Comparison of ENCODE assay signal across 2 cellular contexts in the genomic region with DNA sequence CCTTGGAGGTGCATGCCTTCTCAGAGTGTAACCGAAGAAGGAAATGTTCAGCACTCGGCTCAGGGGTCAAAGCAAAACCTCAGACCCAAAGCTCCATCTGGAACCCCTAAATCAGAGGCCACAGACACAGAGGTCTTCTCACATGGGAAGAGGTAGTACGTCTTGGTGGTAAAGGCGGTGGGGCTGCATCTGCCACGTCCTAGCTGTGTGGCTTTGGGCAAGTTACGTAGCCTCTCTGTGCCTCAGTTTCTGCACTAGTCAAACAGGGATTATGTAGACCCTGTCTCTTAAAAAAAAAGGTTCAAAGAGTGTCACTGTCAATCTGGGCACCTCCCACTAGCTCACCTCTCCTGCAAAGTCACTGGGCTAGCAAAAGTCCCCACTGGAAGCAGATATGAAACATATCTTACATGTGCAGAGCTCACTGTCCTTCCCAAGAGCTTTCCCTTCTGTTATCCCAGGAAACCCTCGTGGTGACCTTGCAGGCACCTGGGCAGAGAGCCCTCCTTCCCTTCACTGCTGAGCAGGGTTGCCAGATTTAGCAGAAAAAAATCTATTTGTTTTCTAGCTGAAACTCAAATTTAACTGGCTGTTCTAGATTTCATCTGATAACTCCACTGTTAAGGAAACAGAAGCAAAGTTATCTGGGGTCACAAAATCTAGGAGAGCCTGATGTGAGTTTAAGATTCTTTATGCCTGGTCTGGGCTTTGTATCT.
TF ChIP-seq lines count a peak whose summit lies in the region.

No MANE protein-coding gene starts in this region.

TF ChIP-seq in IMR-90, 13 proteins besides CTCF, POLR2A, EP300 and RAD21:
- TF ChIP-seq SMC3 (IDR thresholded peaks at IDR 0.05; ENCODE audit: low read depth, low read length) (no peak), RCOR1 (IDR thresholded peaks at IDR 0.05; ENCODE audit: insufficient replicate concordance, low read length) (no peak), BHLHE40 (IDR thresholded peaks at IDR 0.05; ENCODE audit: low read depth, low read length) (no peak), FOS (IDR thresholded peaks at IDR 0.05; ENCODE audit: low read depth, low read length) (no peak), MAFK (IDR thresholded peaks at IDR 0.05; ENCODE audit: low read depth, low read length) (no peak), MAZ (IDR thresholded peaks at IDR 0.05; ENCODE audit: borderline replicate concordance, low read depth, low read length) (no peak)
TF ChIP-seq in IMR-90: peak in this region for 0.

TF ChIP-seq in HepG2, 621 proteins besides CTCF, POLR2A, EP300 and RAD21:
- TF ChIP-seq KMT2A (CRISPR knock-in tag; IDR thresholded peaks at IDR 0.05) (no peak), SMAD1 (CRISPR knock-in tag; IDR thresholded peaks at IDR 0.05; ENCODE audit: borderline replicate concordance, low read depth) (0 out of 2 replicates have a peak, but pooled peaks have one; percentile 61), HIVEP1 (CRISPR knock-in tag; IDR thresholded peaks at IDR 0.05) (0 out of 2 replicates have a peak, but pooled peaks have one; percentile 16), RFXAP (CRISPR knock-in tag; IDR thresholded peaks at IDR 0.05; ENCODE audit: borderline replicate concordance) (no peak), ZNF713 (CRISPR knock-in tag; IDR thresholded peaks at IDR 0.05) (no peak), TGIF2 (CRISPR knock-in tag; IDR thresholded peaks at IDR 0.05) (0 out of 2 replicates have a peak, but pooled peaks have one; percentile 37), TEAD3 (CRISPR knock-in tag; optimal IDR thresholded peaks at IDR 0.05; ENCODE audit: borderline replicate concordance) (peak; percentile 2), ZFP82 (CRISPR knock-in tag; IDR thresholded peaks at IDR 0.05; ENCODE audit: borderline replicate concordance) (no peak), SALL1 (CRISPR knock-in tag; IDR thresholded peaks at IDR 0.05) (peak; percentile 25; the same call in 1 of the 2 replicates), MEIS2 (CRISPR knock-in tag; IDR thresholded peaks at IDR 0.05) (no peak), ZHX1 (CRISPR knock-in tag; IDR thresholded peaks at IDR 0.05; ENCODE audit: low read depth) (no peak), ZNF605 (CRISPR knock-in tag; IDR thresholded peaks at IDR 0.05) (0 out of 2 replicates have a peak, but pooled peaks have one; percentile 21), ZNF768 (CRISPR knock-in tag; IDR thresholded peaks at IDR 0.05) (peak; percentile 89), HDAC1 (CRISPR knock-in tag; IDR thresholded peaks at IDR 0.05) (peak; percentile 38; the same call in 1 of the 2 replicates), NONO (IDR thresholded peaks at IDR 0.05) (no peak), NONO (CRISPR knock-in tag; conservative IDR thresholded peaks at IDR 0.05) (0 out of 2 replicates have a peak, but pooled peaks have one; percentile 17), FOXA3 (CRISPR knock-in tag; IDR thresholded peaks at IDR 0.05) (no peak), STAG1 (CRISPR knock-in tag; IDR thresholded peaks at IDR 0.05) (no peak), KLF6 (CRISPR knock-in tag; IDR thresholded peaks at IDR 0.05) (no peak), ZMYM3 (CRISPR knock-in tag; IDR thresholded peaks at IDR 0.05) (0 out of 2 replicates have a peak, but pooled peaks have one; percentile 63)
- TF ChIP-seq, protein P1, sequence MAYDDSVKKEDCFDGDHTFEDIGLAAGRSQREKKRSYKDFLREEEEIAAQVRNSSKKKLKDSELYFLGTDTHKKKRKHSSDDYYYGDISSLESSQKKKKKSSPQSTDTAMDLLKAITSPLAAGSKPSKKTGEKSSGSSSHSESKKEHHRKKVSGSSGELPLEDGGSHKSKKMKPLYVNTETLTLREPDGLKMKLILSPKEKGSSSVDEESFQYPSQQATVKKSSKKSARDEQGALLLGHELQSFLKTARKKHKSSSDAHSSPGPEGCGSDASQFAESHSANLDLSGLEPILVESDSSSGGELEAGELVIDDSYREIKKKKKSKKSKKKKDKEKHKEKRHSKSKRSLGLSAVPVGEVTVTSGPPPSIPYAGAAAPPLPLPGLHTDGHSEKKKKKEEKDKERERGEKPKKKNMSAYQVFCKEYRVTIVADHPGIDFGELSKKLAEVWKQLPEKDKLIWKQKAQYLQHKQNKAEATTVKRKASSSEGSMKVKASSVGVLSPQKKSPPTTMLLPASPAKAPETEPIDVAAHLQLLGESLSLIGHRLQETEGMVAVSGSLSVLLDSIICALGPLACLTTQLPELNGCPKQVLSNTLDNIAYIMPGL (CRISPR knock-in tag; IDR thresholded peaks at IDR 0.05; ENCODE audit: borderline replicate concordance in 1 of 2, low read depth in 1 of 2) = no peak
TF ChIP-seq in HepG2: peak in this region for 10.
